Comparison of ENCODE assay signal across 7 cellular contexts in genomic region chr15:20622117-20622516, GRCh38.
DNase-seq lines count a peak whose midpoint lies in the region; ATAC-seq lines count a peak whose summit lies in the region.
"Not testable (repeated sequence)": the region's sequence is repeated elsewhere in the genome, so short reads cannot be mapped to it uniquely, and the experiment has no call there.

No MANE protein-coding gene starts in this region.

- peak; percentile 74 for ATAC-seq in GM18907 (IDR thresholded peaks at IDR 0.05; ENCODE audit: unreplicated experiment)
- peak; percentile 83 for ATAC-seq in GM21529 (IDR thresholded peaks at IDR 0.05; ENCODE audit: unreplicated experiment)
- peak; percentile 42 for ATAC-seq in HG02870 (IDR thresholded peaks at IDR 0.05; ENCODE audit: unreplicated experiment)
- ATAC-seq in HG03442 (IDR thresholded peaks at IDR 0.05; ENCODE audit: unreplicated experiment) = peak; percentile 65
- peak; percentile 63 for ATAC-seq in activated CD8-positive, alpha-beta T cell treated with anti-CD3 and anti-CD28 coated beads, Interleukin-2, amount 10 ng/mL, durations not matched to agents 7 days and 5 days
- peak; percentile 77 for ATAC-seq in effector memory CD8-positive, alpha-beta T cell (replicated peaks)
- peak; percentile 37 to 52 for ATAC-seq in naive B cell (ENCODE audit: low read depth in 2 of 2)

- POLR2A ChIA-PET in activated CD8-positive, alpha-beta T cell treated with anti-CD3 and anti-CD28 coated beads, Interleukin-2, amount 10 ng/mL, durations not matched to agents 7 days and 5 days (lab: Charles Lee) = not testable (repeated sequence)

- H3K4me1 Mint-ChIP-seq in activated CD8-positive, alpha-beta T cell treated with anti-CD3 and anti-CD28 coated beads, Interleukin-2, amount 10 ng/mL, durations not matched to agents 7 days and 5 days (ENCODE audit: low read depth); effector memory CD8-positive, alpha-beta T cell (ENCODE audit: low read depth in 2 of 2); naive B cell: not testable (repeated sequence)

- CTCF ChIA-PET in activated CD8-positive, alpha-beta T cell treated with anti-CD3 and anti-CD28 coated beads, Interleukin-2, amount 10 ng/mL, durations not matched to agents 7 days and 5 days (lab: Charles Lee) = not testable (repeated sequence)

- H3K36me3 Mint-ChIP-seq in activated CD8-positive, alpha-beta T cell treated with anti-CD3 and anti-CD28 coated beads, Interleukin-2, amount 10 ng/mL, durations not matched to agents 7 days and 5 days (ENCODE audit: low read depth); effector memory CD8-positive, alpha-beta T cell (ENCODE audit: insufficient read depth); naive B cell: not testable (repeated sequence)

- not testable (repeated sequence) for H3K9me3 Mint-ChIP-seq in activated CD8-positive, alpha-beta T cell treated with anti-CD3 and anti-CD28 coated beads, Interleukin-2, amount 10 ng/mL, durations not matched to agents 7 days and 5 days (ENCODE audit: insufficient read depth); effector memory CD8-positive, alpha-beta T cell; naive B cell

- not testable (repeated sequence) for DNase-seq in activated CD8-positive, alpha-beta T cell treated with anti-CD3 and anti-CD28 coated beads, Interleukin-2, amount 10 ng/mL, durations not matched to agents 7 days and 5 days; effector memory CD8-positive, alpha-beta T cell; naive B cell

- H3K4me3 Mint-ChIP-seq in activated CD8-positive, alpha-beta T cell treated with anti-CD3 and anti-CD28 coated beads, Interleukin-2, amount 10 ng/mL, durations not matched to agents 7 days and 5 days; effector memory CD8-positive, alpha-beta T cell; naive B cell: not testable (repeated sequence)

- not testable (repeated sequence) for H3K27ac Mint-ChIP-seq in activated CD8-positive, alpha-beta T cell treated with anti-CD3 and anti-CD28 coated beads, Interleukin-2, amount 10 ng/mL, durations not matched to agents 7 days and 5 days; effector memory CD8-positive, alpha-beta T cell; naive B cell

- not testable (repeated sequence) for H3K27me3 Mint-ChIP-seq in activated CD8-positive, alpha-beta T cell treated with anti-CD3 and anti-CD28 coated beads, Interleukin-2, amount 10 ng/mL, durations not matched to agents 7 days and 5 days (ENCODE audit: low read depth); effector memory CD8-positive, alpha-beta T cell; naive B cell
